In genomic region chr6:3750324-3751018, GRCh38 we compare ENCODE assay signal across 8 cellular contexts. TPM values are rescaled to one million over a fixed set of nuclear protein-coding genes. Genes with fewer than 3 reads are reported as not detected.
DNase-seq lines count a peak whose midpoint lies in the region; ATAC-seq and TF ChIP-seq lines count a peak whose summit lies in the region.

No MANE protein-coding gene starts in this region.

- peak overlapping the region; percentile 99 for H3K9ac ChIP-seq in IMR-90 (ENCODE audit: low read depth, low read length)

- peak overlapping the region; percentile 99 for H3K4me3 ChIP-seq in IMR-90 (ENCODE audit: insufficient read depth, low read depth, low read length)
- peak overlapping the region; percentile 85 for H3K4me3 ChIP-seq in osteoblast (ENCODE audit: insufficient read depth, low read length)
- H3K4me3 ChIP-seq in BE2C (ENCODE audit: low read depth, low read length), result no peak overlapping the region

- TF ChIP-seq POLR2A in IMR-90 (IDR thresholded peaks at IDR 0.05; ENCODE audit: low read depth, low read length), result peak; percentile 44; the same call in 1 of the 2 replicates

- H2BK15ac ChIP-seq in IMR-90 (ENCODE audit: low read depth, low read length), result no peak overlapping the region

- no peak overlapping the region for H2BK20ac ChIP-seq in IMR-90 (ENCODE audit: low read depth, low read length)

- in situ Hi-C loops in IMR-90 (cut with MboI; ENCODE audit: low sequenced_read_pairs), result loop anchor here (10.0 kb wide), 1 partner anchor 54 kb away; no protein-coding TSS in a partner anchor

- H3K56ac ChIP-seq in IMR-90 (ENCODE audit: extremely low read depth, insufficient read depth, low read length), result no peak overlapping the region

- DNase-seq in DMS 273 (lab: John Stamatoyannopoulos, UW; ENCODE audit: unreplicated experiment), result peak; percentile 75
- DNase-seq in DMS 273 treated with DMSO at 0.1 percent for 48 hours (lab: John Stamatoyannopoulos, UW), result no peak
- peak; percentile 72 for DNase-seq in IMR-90
- DNase-seq in amniotic stem cell (lab: John Stamatoyannopoulos, UW), result peak; percentile 70
- DNase-seq in left cardiac atrium, result peak; percentile 88
- peak; percentile 96 for DNase-seq in osteoblast (ENCODE audit: insufficient read length, low spot score, missing footprints)
- no peak for DNase-seq in BE2C
- DNase-seq in NCI-H2081 treated with DMSO at 0.1 percent for 48 hours (lab: John Stamatoyannopoulos, UW), result no peak

- peak overlapping the region; percentile 86 for H2AK9ac ChIP-seq in IMR-90 (replicated peaks; ENCODE audit: low read depth, low read length, poor library complexity)

- H2BK120ac ChIP-seq in IMR-90 (ENCODE audit: low read depth, low read length), result peak overlapping the region; percentile 58

- H4K20me1 ChIP-seq in IMR-90 (ENCODE audit: insufficient read depth, low read length) (peaks cover 50% of the 10 kb centered on the region), osteoblast (ENCODE audit: insufficient read depth, low read length) (peaks cover 47% of the 10 kb centered on the region)

- H3K4me1 ChIP-seq in IMR-90 (ENCODE audit: control insufficient read depth, insufficient read depth, low read length) (peaks cover 22% of the 10 kb centered on the region), osteoblast (ENCODE audit: insufficient read depth, low read length) (peaks cover 44% of the 10 kb centered on the region), BE2C (no peaks in the 10 kb centered on the region)

- peak overlapping the region; percentile 37; the same call in 1 of the 2 replicates for H2AK5ac ChIP-seq in IMR-90 (ENCODE audit: low read depth, low read length)

- H3K18ac ChIP-seq in IMR-90 (ENCODE audit: low read depth, low read length), result no peak overlapping the region; the same call in 1 of the 2 replicates

- BruUV-seq in IMR-90 (replicated peaks; lab: Mats Ljungman, UMichigan), result no TSS peak

- H3K79me1 ChIP-seq in IMR-90 (ENCODE audit: low read depth in 1 of 2, low read length in 2 of 2), result peaks cover 8 to 53% of the 10 kb centered on the region in 2 experiments; a peak in 3 of 4 replicates

- intact Hi-C loops in IMR-90 (cut with micrococcal nuclease) (loop anchor here (5.0 kb wide), 1 partner anchor 77 kb away; no protein-coding TSS in a partner anchor), left cardiac atrium (cut with DNase I) (loop anchor here (5.0 to 10.0 kb wide), 2 partner anchors 74 to 77 kb away; no protein-coding TSS in a partner anchor)

- H3K4ac ChIP-seq in IMR-90 (ENCODE audit: low read depth, low read length), result peak overlapping the region; percentile 91

- H3K4me2 ChIP-seq in IMR-90 (ENCODE audit: low read depth, low read length), result peak overlapping the region; percentile 85
- peak overlapping the region; percentile 98 for H3K4me2 ChIP-seq in osteoblast (ENCODE audit: insufficient read depth, low read length)

- peaks cover 29% of the 10 kb centered on the region for H3K9me1 ChIP-seq in IMR-90 (ENCODE audit: insufficient read depth, low read length)

- 1% methylated on average over 28 of the region's 68 CpGs; no CpG with 5 or more reads in 1 of the 2 experiments for WGBS in IMR-90 (ENCODE audit: extremely low coverage in 2 of 2, insufficient read length in 1 of 2), 2 experiments

- H2AFZ ChIP-seq in IMR-90 (replicated peaks; ENCODE audit: low read length, poor library complexity) (peak overlapping the region; percentile 82), osteoblast (ENCODE audit: low read length) (no peak overlapping the region)

- peak overlapping the region; percentile 82 for H3K14ac ChIP-seq in IMR-90 (replicated peaks; ENCODE audit: low read depth, low read length)

- peak overlapping the region; percentile 94 for H2BK5ac ChIP-seq in IMR-90 (ENCODE audit: low read depth, low read length, poor library complexity, severe bottlenecking)

- H3K9me3 ChIP-seq in IMR-90 (ENCODE audit: control insufficient read depth, insufficient read depth, low read length) (no peaks in the 10 kb centered on the region), osteoblast (ENCODE audit: low read depth, low read length) (no peaks in the 10 kb centered on the region), BE2C (no peaks in the 10 kb centered on the region)

- H4K5ac ChIP-seq in IMR-90 (ENCODE audit: low read depth, low read length), result peak overlapping the region; percentile 21; the same call in 1 of the 2 replicates

- dilution Hi-C loops in IMR-90 (cut with HindIII; ENCODE audit: low sequenced_read_pairs, unreplicated experiment), result no loop called here

- H3K36me3 ChIP-seq in IMR-90 (ENCODE audit: control insufficient read depth, insufficient read depth, low read length) (peaks cover 7% of the 10 kb centered on the region; the same call in 1 of the 2 replicates), osteoblast (ENCODE audit: insufficient read depth, low read length) (peaks cover 39% of the 10 kb centered on the region), BE2C (no peaks in the 10 kb centered on the region)

- H3K23ac ChIP-seq in IMR-90 (ENCODE audit: low read depth, low read length), result peak overlapping the region; percentile 41; the same call in 1 of the 2 replicates

- peak overlapping the region in 1 of 2 experiments; percentile 55; a peak in 2 of 4 replicates for H4K8ac ChIP-seq in IMR-90 (ENCODE audit: low read depth in 2 of 2, low read length in 2 of 2)

- peaks cover 60% of the 10 kb centered on the region for H3K79me2 ChIP-seq in osteoblast (ENCODE audit: insufficient read depth, low read length)

- CTCF ChIA-PET in IMR-90 (lab: Yijun Ruan, JAX), result interaction anchor here (1.0 to 1.5 kb wide), 3 partner anchors 25 to 99 kb away, joined by 3 to 7 read pairs (median 3); partner anchors contain the start of gene FAM50B

- POLR2A ChIA-PET in IMR-90 (lab: Charles Lee; ENCODE audit: unreplicated experiment), result no interaction called here

- TF ChIP-seq RAD21 in IMR-90 (IDR thresholded peaks at IDR 0.05; ENCODE audit: low read length), result no peak

- H3K27ac ChIP-seq in IMR-90 (ENCODE audit: insufficient read depth, low read length) (peak overlapping the region; percentile 86), osteoblast (ENCODE audit: low read depth, low read length) (peak overlapping the region; percentile 90)

- H4K91ac ChIP-seq in IMR-90 (ENCODE audit: insufficient read depth, low read depth, low read length), result peak overlapping the region; percentile 63

- TF ChIP-seq CTCF in IMR-90 (conservative IDR thresholded peaks at IDR 0.05; ENCODE audit: low read depth, low read length) (no peak), osteoblast (IDR thresholded peaks at IDR 0.05; ENCODE audit: extremely low read depth, low read depth, low read length) (no peak), BE2C (IDR thresholded peaks at IDR 0.05; ENCODE audit: low read depth, low read length) (no peak)

- peak; percentile 38 for ATAC-seq in IMR-90 (ENCODE audit: low read depth)
- ATAC-seq in left cardiac atrium, result peak; percentile 67 to 69

- H3K27me3 ChIP-seq in IMR-90 (ENCODE audit: control insufficient read depth, insufficient read depth, low read length), result no peaks in the 10 kb centered on the region
- no peaks in the 10 kb centered on the region for H3K27me3 ChIP-seq in osteoblast (ENCODE audit: insufficient read depth, low read length)
- peaks cover 58% of the 10 kb centered on the region for H3K27me3 ChIP-seq in BE2C

TF ChIP-seq in IMR-90, 13 proteins besides CTCF, POLR2A, EP300 and RAD21:
- TF ChIP-seq USF2 (IDR thresholded peaks at IDR 0.05; ENCODE audit: low read depth, low read length), result peak; percentile 87
- peak; percentile 56; the same call in 1 of the 2 replicates for TF ChIP-seq MXI1 (IDR thresholded peaks at IDR 0.05; ENCODE audit: borderline replicate concordance, low read depth, low read length)
- no peak for TF ChIP-seq CHD1 (IDR thresholded peaks at IDR 0.05; ENCODE audit: low read depth, low read length)
- no peak for TF ChIP-seq RCOR1 (IDR thresholded peaks at IDR 0.05; ENCODE audit: insufficient replicate concordance, low read length)
- peak; percentile 96 for TF ChIP-seq MAZ (IDR thresholded peaks at IDR 0.05; ENCODE audit: borderline replicate concordance, low read depth, low read length)
- peak; percentile 54; the same call in 1 of the 2 replicates for TF ChIP-seq BHLHE40 (IDR thresholded peaks at IDR 0.05; ENCODE audit: low read depth, low read length)

RNA-seq across cellular contexts. Expression of gene PXDC1, which starts 1.0 kb away (rescaled TPM):
- 66.4 and 72.2 TPM in 2 replicates for total RNA-seq in IMR-90 (2012; rRNA removed)
- 56.7 and 63.3 TPM in 2 replicates for polyA plus RNA-seq in IMR-90 (2012; rRNA removed)
- 42.0 and 49.1 TPM in 2 replicates for polyA plus RNA-seq in IMR-90 (2012; cell fraction: cytosol; rRNA removed)
- 40.5 and 49.4 TPM in 2 replicates for polyA plus RNA-seq in IMR-90 (2012; cell fraction: nucleus; rRNA removed; ENCODE audit: low replicate concordance)
- total RNA-seq in left cardiac atrium, result 10 to 100 TPM; 32.8 to 57.3 TPM
- 144 and 161 TPM in 2 replicates for total RNA-seq in osteoblast
- not detected for polyA plus RNA-seq in BE2C (2012; ENCODE audit: insufficient read depth, insufficient read length, low read depth)

Comparison
In these comparisons a context has a peak if more than half of its experiments do, and no peak if none do; other contexts are left out.
1. DNase-seq: peak in DMS 273 (single experiment), IMR-90 (single experiment), amniotic stem cell (single experiment), left cardiac atrium (single experiment) and osteoblast (single experiment); none in DMS 273 treated with DMSO at 0.1 percent for 48 hours (single experiment), BE2C (single experiment) and NCI-H2081 treated with DMSO at 0.1 percent for 48 hours (single experiment).